ENCODE assay signal across 9 cellular contexts in the genomic region with DNA sequence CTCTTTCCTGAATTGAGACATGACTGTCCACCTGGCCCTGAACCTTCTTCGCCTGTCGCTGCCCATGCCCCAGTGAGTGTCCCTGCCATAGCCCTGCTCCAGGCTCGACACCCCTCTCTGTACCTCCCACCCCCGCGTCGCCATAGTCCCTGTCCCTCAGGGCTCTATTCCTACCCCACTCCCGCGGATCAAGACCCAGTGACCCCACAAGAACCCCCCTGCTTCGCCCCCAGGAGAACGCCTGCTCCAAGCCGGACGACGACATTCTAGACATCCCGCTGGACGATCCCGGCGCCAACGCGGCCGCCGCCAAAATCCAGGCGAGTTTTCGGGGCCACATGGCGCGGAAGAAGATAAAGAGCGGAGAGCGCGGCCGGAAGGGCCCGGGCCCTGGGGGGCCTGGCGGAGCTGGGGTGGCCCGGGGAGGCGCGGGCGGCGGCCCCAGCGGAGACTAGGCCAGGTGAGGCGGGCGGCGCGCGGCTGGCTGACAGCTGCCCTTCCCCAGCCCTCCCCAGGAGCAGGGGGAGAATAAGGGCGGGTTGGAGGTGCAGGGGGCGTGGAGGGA. TPM values are rescaled to one million over a fixed set of nuclear protein-coding genes. Genes with fewer than 3 reads are reported as not detected.
DNase-seq lines count a peak whose midpoint lies in the region; ATAC-seq lines count a peak whose summit lies in the region.
"Had no signal": no experiment of that assay in that cellular context is flagged by ENCODE, and none has a peak within 500 bp of the region (broad histone marks: within the 10 kb centered on the region; RNA-seq: fewer than 3 reads in every experiment).

No MANE protein-coding gene starts in this region.

- no peaks in the 10 kb centered on the region for H3K36me3 Mint-ChIP-seq in activated CD8-positive, alpha-beta memory T cell treated with anti-CD3 and anti-CD28 coated beads, Interleukin-2, amount 10 ng/mL, durations not matched to agents 7 days and 5 days
- no peaks in the 10 kb centered on the region for H3K36me3 Mint-ChIP-seq in activated naive CD8-positive, alpha-beta T cell treated with anti-CD3 and anti-CD28 coated beads for 36 hours
- no peaks in the 10 kb centered on the region for H3K36me3 Mint-ChIP-seq in immature natural killer cell

- H3K27me3 ChIP-seq in GM23248 (replicated peaks; ENCODE audit: insufficient read depth), result peaks cover 59% of the 10 kb centered on the region

- H3F3A ChIP-seq in GM23248 (ENCODE audit: insufficient read depth), result no peaks in the 10 kb centered on the region

- no peak for DNase-seq in activated CD8-positive, alpha-beta memory T cell treated with anti-CD3 and anti-CD28 coated beads, Interleukin-2, amount 10 ng/mL, durations not matched to agents 7 days and 5 days
- no peak for DNase-seq in activated CD8-positive, alpha-beta memory T cell treated with anti-CD3 and anti-CD28 coated beads, Interleukin-2, amount 50 U/mL, for 48 hours
- no peak for DNase-seq in activated naive CD8-positive, alpha-beta T cell treated with anti-CD3 and anti-CD28 coated beads for 36 hours
- DNase-seq in immature natural killer cell (no peak), GM23248 (no peak)
- DNase-seq in stimulated activated naive CD8-positive, alpha-beta T cell treated with anti-CD3 and anti-CD28 coated beads, Interleukin-15, amount 100 ng/mL, for 72 hours, result no peak
- DNase-seq: NCI-H2227 treated with DMSO at 0.1 percent for 48 hours had no signal

- H3K27ac Mint-ChIP-seq in activated CD8-positive, alpha-beta memory T cell treated with anti-CD3 and anti-CD28 coated beads, Interleukin-2, amount 10 ng/mL, durations not matched to agents 7 days and 5 days, result no peak overlapping the region
- no peak overlapping the region for H3K27ac Mint-ChIP-seq in activated naive CD8-positive, alpha-beta T cell treated with anti-CD3 and anti-CD28 coated beads for 36 hours
- no peak overlapping the region for H3K27ac Mint-ChIP-seq in immature natural killer cell
- H3K27ac Mint-ChIP-seq in stimulated activated naive CD8-positive, alpha-beta T cell treated with anti-CD3 and anti-CD28 coated beads, Interleukin-15, amount 100 ng/mL, for 72 hours, result no peak overlapping the region

- WGBS in GM23248 (ENCODE audit: low coverage in 1 of 2, low lambda C conversion rate in 2 of 2, missing lambda C conversion rate in 2 of 2), 2 experiments, result 6 to 8% methylated on average over 37 to 44 of the region's 44 CpGs

- H3K4me3 Mint-ChIP-seq in activated CD8-positive, alpha-beta memory T cell treated with anti-CD3 and anti-CD28 coated beads, Interleukin-2, amount 10 ng/mL, durations not matched to agents 7 days and 5 days, result peak overlapping the region; percentile 44
- peak overlapping the region; percentile 90 for H3K4me3 Mint-ChIP-seq in activated naive CD8-positive, alpha-beta T cell treated with anti-CD3 and anti-CD28 coated beads for 36 hours
- peak overlapping the region; percentile 54 to 80 (median 69) for H3K4me3 Mint-ChIP-seq in immature natural killer cell
- peak overlapping the region; percentile 86 to 96 for H3K4me3 Mint-ChIP-seq in stimulated activated naive CD8-positive, alpha-beta T cell treated with anti-CD3 and anti-CD28 coated beads, Interleukin-15, amount 100 ng/mL, for 72 hours

- no peak for ATAC-seq in activated CD8-positive, alpha-beta memory T cell treated with anti-CD3 and anti-CD28 coated beads, Interleukin-2, amount 10 ng/mL, durations not matched to agents 7 days and 5 days
- ATAC-seq in stimulated activated naive CD8-positive, alpha-beta T cell treated with anti-CD3 and anti-CD28 coated beads, Interleukin-15, amount 100 ng/mL, for 72 hours, result peak; percentile 19
- ATAC-seq in HG03095 (IDR thresholded peaks at IDR 0.05; ENCODE audit: unreplicated experiment) (no peak), GM19455 (IDR thresholded peaks at IDR 0.05; ENCODE audit: unreplicated experiment) (no peak)

- H3K36me3 ChIP-seq in GM23248 (ENCODE audit: low read depth), result no peaks in the 10 kb centered on the region

- H2AFZ ChIP-seq in GM23248, result no peak overlapping the region

- no peaks in the 10 kb centered on the region for H3K79me2 ChIP-seq in GM23248 (ENCODE audit: insufficient read depth)

- H3K27me3 Mint-ChIP-seq in activated CD8-positive, alpha-beta memory T cell treated with anti-CD3 and anti-CD28 coated beads, Interleukin-2, amount 10 ng/mL, durations not matched to agents 7 days and 5 days, result peaks cover 40% of the 10 kb centered on the region
- H3K27me3 Mint-ChIP-seq in activated naive CD8-positive, alpha-beta T cell treated with anti-CD3 and anti-CD28 coated beads for 36 hours, result peaks cover 18% of the 10 kb centered on the region
- H3K27me3 Mint-ChIP-seq in immature natural killer cell (ENCODE audit: low read depth in 3 of 3), result peaks cover 14 to 22% (median 15%) of the 10 kb centered on the region in 3 donors
- H3K27me3 Mint-ChIP-seq in stimulated activated naive CD8-positive, alpha-beta T cell treated with anti-CD3 and anti-CD28 coated beads, Interleukin-15, amount 100 ng/mL, for 72 hours, result peaks cover 23% of the 10 kb centered on the region

- H3K9me3 ChIP-seq in GM23248 (ENCODE audit: low read depth), result no peaks in the 10 kb centered on the region

- no peak overlapping the region for H3K27ac ChIP-seq in GM23248

- in situ Hi-C loops in GM23248 (cut with MboI), result no loop called here

- no peaks in the 10 kb centered on the region for H3K4me1 ChIP-seq in GM23248 (ENCODE audit: insufficient read depth)

- CTCF ChIA-PET in activated CD8-positive, alpha-beta memory T cell treated with anti-CD3 and anti-CD28 coated beads, Interleukin-2, amount 10 ng/mL, durations not matched to agents 7 days and 5 days (lab: Charles Lee), result interaction anchor here (1.1 to 7.7 kb wide), 16 partner anchors 9 to 1143 kb away, joined by 3 to 69 read pairs (median 5); partner anchors contain the start of genes ESAM, MSANTD2, SIAE and SPA17

- H3K4me1 Mint-ChIP-seq in activated CD8-positive, alpha-beta memory T cell treated with anti-CD3 and anti-CD28 coated beads, Interleukin-2, amount 10 ng/mL, durations not matched to agents 7 days and 5 days, result peaks cover 19% of the 10 kb centered on the region
- H3K4me1 Mint-ChIP-seq in activated naive CD8-positive, alpha-beta T cell treated with anti-CD3 and anti-CD28 coated beads for 36 hours, result peaks cover 11% of the 10 kb centered on the region
- peaks cover 13 to 15% of the 10 kb centered on the region in 2 donors for H3K4me1 Mint-ChIP-seq in immature natural killer cell
- H3K4me1 Mint-ChIP-seq in stimulated activated naive CD8-positive, alpha-beta T cell treated with anti-CD3 and anti-CD28 coated beads, Interleukin-15, amount 100 ng/mL, for 72 hours, result peaks cover 28% of the 10 kb centered on the region

- no peak overlapping the region for H3K4me3 ChIP-seq in GM23248

- H3K4me2 ChIP-seq in GM23248 (ENCODE audit: unreplicated experiment), result no peak overlapping the region

- H3K9me3 Mint-ChIP-seq in activated CD8-positive, alpha-beta memory T cell treated with anti-CD3 and anti-CD28 coated beads, Interleukin-2, amount 10 ng/mL, durations not matched to agents 7 days and 5 days (ENCODE audit: low read depth), result no peaks in the 10 kb centered on the region
- no peaks in the 10 kb centered on the region for H3K9me3 Mint-ChIP-seq in activated naive CD8-positive, alpha-beta T cell treated with anti-CD3 and anti-CD28 coated beads for 36 hours
- no peaks in the 10 kb centered on the region for H3K9me3 Mint-ChIP-seq in immature natural killer cell
- no peaks in the 10 kb centered on the region for H3K9me3 Mint-ChIP-seq in stimulated activated naive CD8-positive, alpha-beta T cell treated with anti-CD3 and anti-CD28 coated beads, Interleukin-15, amount 100 ng/mL, for 72 hours

- H4K20me1 ChIP-seq in GM23248 (ENCODE audit: insufficient read depth), result no peaks in the 10 kb centered on the region

- H3K9ac ChIP-seq in GM23248, result no peak overlapping the region

- H3K9me2 ChIP-seq in GM23248 (ENCODE audit: insufficient read depth), result no peaks in the 10 kb centered on the region

RNA-seq across cellular contexts. Expression of gene NRGN, which starts 5.6 kb away (rescaled TPM):
- total RNA-seq in activated CD8-positive, alpha-beta memory T cell treated with anti-CD3 and anti-CD28 coated beads, Interleukin-2, amount 10 ng/mL, durations not matched to agents 7 days and 5 days, result 1 to 10 TPM; 6.6 TPM
- 1 to 10 TPM; 7.8 to 8.1 TPM for total RNA-seq in activated naive CD8-positive, alpha-beta T cell treated with anti-CD3 and anti-CD28 coated beads for 36 hours
- polyA plus RNA-seq in immature natural killer cell (10 to 100 TPM in 1 of 3 donors, 1 to 10 TPM in 1, under 1 TPM in 1; 0.82 to 11.6 (median 3.0) TPM), GM23248 (2016; fragmentation: Nextera tagmentation; extraction: Ambion mirVana) (0.23 and 0.29 TPM in 2 replicates)
- total RNA-seq in GM23248 (2014; rRNA removed; shearing (Covaris generic)), result 0.32 TPM in 1 of 2 replicates, not detected in the other

RNA-seq across cellular contexts. Expression of gene VSIG2, which starts 6.7 kb away (rescaled TPM):
- not detected for total RNA-seq in activated CD8-positive, alpha-beta memory T cell treated with anti-CD3 and anti-CD28 coated beads, Interleukin-2, amount 10 ng/mL, durations not matched to agents 7 days and 5 days
- under 1 TPM; 0.18 to 0.31 TPM for total RNA-seq in activated naive CD8-positive, alpha-beta T cell treated with anti-CD3 and anti-CD28 coated beads for 36 hours
- polyA plus RNA-seq in immature natural killer cell (not detected), GM23248 (2016; fragmentation: Nextera tagmentation; extraction: Ambion mirVana) (not detected in 2 replicates)
- total RNA-seq in GM23248 (2014; rRNA removed; shearing (Covaris generic)), result not detected in 2 replicates

RNA-seq across cellular contexts. Expression of gene ESAM, which starts 16.7 kb away (rescaled TPM):
- under 1 TPM; 0.16 to 0.76 TPM for total RNA-seq in activated CD8-positive, alpha-beta memory T cell treated with anti-CD3 and anti-CD28 coated beads, Interleukin-2, amount 10 ng/mL, durations not matched to agents 7 days and 5 days
- total RNA-seq in activated naive CD8-positive, alpha-beta T cell treated with anti-CD3 and anti-CD28 coated beads for 36 hours, result 1 to 10 TPM; 1.1 TPM
- 1 to 10 TPM in 1 of 3 donors, under 1 TPM in 1, not detected in 1; 0.30 to 4.3 TPM for polyA plus RNA-seq in immature natural killer cell
- total RNA-seq in GM23248 (2014; rRNA removed; shearing (Covaris generic)), result not detected in 2 replicates
- polyA plus RNA-seq in GM23248 (2016; fragmentation: Nextera tagmentation; extraction: Ambion mirVana), result not detected in 2 replicates

RNA-seq across cellular contexts. Expression of gene MSANTD2, which starts 54.9 kb away (rescaled TPM):
- total RNA-seq in activated CD8-positive, alpha-beta memory T cell treated with anti-CD3 and anti-CD28 coated beads, Interleukin-2, amount 10 ng/mL, durations not matched to agents 7 days and 5 days, result 10 to 100 TPM in 1 of 2 experiments, 1 to 10 TPM in 1; 8.5 to 10.2 TPM
- total RNA-seq in activated naive CD8-positive, alpha-beta T cell treated with anti-CD3 and anti-CD28 coated beads for 36 hours, result 1 to 10 TPM; 7.2 TPM
- polyA plus RNA-seq in immature natural killer cell (1 to 10 TPM; 2.8 to 7.2 (median 5.7) TPM), GM23248 (2016; fragmentation: Nextera tagmentation; extraction: Ambion mirVana) (4.5 and 6.0 TPM in 2 replicates)
- 8.4 and 11.5 TPM in 2 replicates for total RNA-seq in GM23248 (2014; rRNA removed; shearing (Covaris generic))
